8 cellular contexts compared by ENCODE assay signal in the genomic region with DNA sequence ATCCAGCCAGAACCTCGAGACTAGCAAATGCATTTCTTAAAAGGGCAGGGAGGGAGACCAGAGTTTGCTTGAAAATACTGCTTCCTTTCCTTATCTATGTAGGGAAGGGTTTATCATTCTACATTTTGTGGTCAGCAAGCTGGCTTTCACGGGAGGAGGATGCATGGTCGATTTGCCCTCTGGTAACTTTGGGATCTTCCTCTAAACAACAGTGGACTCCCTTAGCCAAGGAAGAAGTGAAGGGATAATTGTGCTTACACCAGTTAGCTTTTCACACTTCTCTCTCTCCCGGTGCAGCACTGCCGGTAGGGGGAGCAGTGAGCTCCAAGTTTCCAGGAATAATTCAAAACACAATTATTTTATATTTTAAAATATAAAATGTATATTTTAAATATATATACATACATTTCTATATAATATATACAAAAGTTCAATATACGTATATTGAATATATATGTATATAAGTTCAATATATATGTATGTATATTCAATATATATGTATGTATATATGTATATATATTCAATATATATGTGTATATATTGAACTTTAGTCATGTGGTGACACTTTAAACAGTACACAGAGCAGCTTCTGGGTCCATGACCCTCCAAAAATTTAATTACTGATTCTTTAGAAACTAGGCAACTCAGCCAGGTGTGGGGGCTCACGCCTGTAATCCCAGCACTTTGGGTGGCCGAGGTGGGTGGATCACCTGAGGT. TPM values are rescaled to one million over a fixed set of nuclear protein-coding genes. Genes with fewer than 3 reads are reported as not detected.
DNase-seq lines count a peak whose midpoint lies in the region; ATAC-seq and TF ChIP-seq lines count a peak whose summit lies in the region.

No MANE protein-coding gene starts in this region.

- POLR2A ChIA-PET in activated CD8-positive, alpha-beta T cell treated with anti-CD3 and anti-CD28 coated beads for 36 hours (lab: Charles Lee), result interaction anchor here (0.6 to 1.5 kb wide), 5 partner anchors 10 to 125 kb away, joined by 3 to 6 read pairs (median 4); a partner anchor contains a TSS

- CTCF ChIA-PET in activated CD8-positive, alpha-beta T cell treated with anti-CD3 and anti-CD28 coated beads for 36 hours (lab: Charles Lee), result interaction anchor here (0.7 to 3.2 kb wide), 35 partner anchors 8 to 353 kb away, joined by 3 to 30 read pairs (median 4); a partner anchor contains a TSS

- H3K27me3 ChIP-seq in lung (ENCODE audit: control insufficient read depth, insufficient read depth), result no peaks in the 10 kb centered on the region

- peak; percentile 22 for ATAC-seq in activated CD8-positive, alpha-beta T cell treated with anti-CD3 and anti-CD28 coated beads for 36 hours
- ATAC-seq in effector memory CD8-positive, alpha-beta T cell (replicated peaks), result peak; percentile 40
- ATAC-seq in lung (ENCODE audit: insufficient read depth, low FRiP score), result no peak
- no peak for ATAC-seq in HG02588 (IDR thresholded peaks at IDR 0.05; ENCODE audit: unreplicated experiment)
- ATAC-seq in HG03045 (IDR thresholded peaks at IDR 0.05; ENCODE audit: unreplicated experiment), result no peak

- H3K9me3 Mint-ChIP-seq in activated CD8-positive, alpha-beta T cell treated with anti-CD3 and anti-CD28 coated beads for 36 hours, result no peaks in the 10 kb centered on the region
- H3K9me3 Mint-ChIP-seq in effector memory CD8-positive, alpha-beta T cell, result no peaks in the 10 kb centered on the region

- peak overlapping the region; percentile 91 to 96 for H3K27ac ChIP-seq in lung (ENCODE audit: low read depth in 1 of 2, low read length in 1 of 2)

- peak; percentile 79 for TF ChIP-seq CTCF in activated CD8-positive, alpha-beta T cell treated with anti-CD3 and anti-CD28 coated beads for 36 hours (IDR thresholded peaks at IDR 0.05)
- TF ChIP-seq CTCF in lung (IDR thresholded peaks at IDR 0.05; ENCODE audit: control extremely low read depth, extremely low read depth), result peak; percentile 45

- peaks cover 19% of the 10 kb centered on the region for H3K36me3 Mint-ChIP-seq in activated CD8-positive, alpha-beta T cell treated with anti-CD3 and anti-CD28 coated beads for 36 hours (ENCODE audit: low read depth)
- peaks cover 29% of the 10 kb centered on the region for H3K36me3 Mint-ChIP-seq in effector memory CD8-positive, alpha-beta T cell (ENCODE audit: insufficient read depth)

- peak overlapping the region; percentile 59 for H3K4me3 Mint-ChIP-seq in activated CD8-positive, alpha-beta T cell treated with anti-CD3 and anti-CD28 coated beads for 36 hours
- H3K4me3 Mint-ChIP-seq in effector memory CD8-positive, alpha-beta T cell, result peak overlapping the region; percentile 70 to 78

- intact Hi-C loops in activated CD8-positive, alpha-beta T cell treated with anti-CD3 and anti-CD28 coated beads for 36 hours (cut with micrococcal nuclease), result no loop called here

- DNase-seq in EH (ENCODE audit: low read depth) (peak; percentile 60), MV-4-11 (lab: John Stamatoyannopoulos, UW) (peak; percentile 12), lung (ENCODE audit: low spot score) (peak; percentile 59)
- DNase-seq in activated CD8-positive, alpha-beta T cell treated with anti-CD3 and anti-CD28 coated beads for 36 hours, result peak; percentile 71
- peak; percentile 31 to 42 (median 33) for DNase-seq in effector memory CD8-positive, alpha-beta T cell
- peak in 2 of 3 experiments; percentile 24 to 46 for DNase-seq in stimulated activated CD4-positive, alpha-beta T cell treated with anti-CD3 and anti-CD28 coated beads, TNF-alpha, amount 100 ng/mL, for 24 hours (ENCODE audit: low read depth in 3 of 3)

- H3K4me1 ChIP-seq in lung (ENCODE audit: control insufficient read depth in 2 of 2, insufficient read depth in 2 of 2, low read length in 2 of 2), result peaks cover 10 to 11% of the 10 kb centered on the region in 2 donors

- peaks cover 23% of the 10 kb centered on the region for H3K4me1 Mint-ChIP-seq in activated CD8-positive, alpha-beta T cell treated with anti-CD3 and anti-CD28 coated beads for 36 hours (ENCODE audit: low read depth)
- H3K4me1 Mint-ChIP-seq in effector memory CD8-positive, alpha-beta T cell (ENCODE audit: low read depth in 2 of 2), result peaks cover 3 to 4% of the 10 kb centered on the region in 2 donors

- peaks cover 4 to 12% of the 10 kb centered on the region in 2 donors for H3K36me3 ChIP-seq in lung (ENCODE audit: control insufficient read depth in 2 of 2, insufficient read depth in 2 of 2, low read length in 2 of 2)

- 32 to 37% methylated on average over 8 of the region's 8 CpGs for WGBS in lung, 2 donors

- H3K9me3 ChIP-seq in lung (ENCODE audit: control insufficient read depth in 2 of 2, insufficient read depth in 1 of 2, low read length in 1 of 2), result no peaks in the 10 kb centered on the region

- H3K27me3 Mint-ChIP-seq in activated CD8-positive, alpha-beta T cell treated with anti-CD3 and anti-CD28 coated beads for 36 hours, result no peaks in the 10 kb centered on the region
- H3K27me3 Mint-ChIP-seq in effector memory CD8-positive, alpha-beta T cell, result no peaks in the 10 kb centered on the region

- H3K27ac Mint-ChIP-seq in activated CD8-positive, alpha-beta T cell treated with anti-CD3 and anti-CD28 coated beads for 36 hours, result peak overlapping the region; percentile 55
- H3K27ac Mint-ChIP-seq in effector memory CD8-positive, alpha-beta T cell, result peak overlapping the region in 1 of 2 donors; percentile 65

- no peak overlapping the region for H3K4me3 ChIP-seq in lung

RNA-seq across cellular contexts. Expression of a gene that starts 4.5 kb away (rescaled TPM):
- total RNA-seq in activated CD8-positive, alpha-beta T cell treated with anti-CD3 and anti-CD28 coated beads for 36 hours, result 10 to 100 TPM in 1 of 2 experiments, 1 to 10 TPM in 1; 8.7 to 11.2 TPM
- total RNA-seq in lung, result 10 to 100 TPM; 22.0 to 24.5 TPM
- 10 to 100 TPM in 1 of 2 donors, 1 to 10 TPM in 1; 2.9 to 14.5 TPM for polyA plus RNA-seq in lung

RNA-seq across cellular contexts. Expression of a gene that starts 14.5 kb away (rescaled TPM):
- total RNA-seq in activated CD8-positive, alpha-beta T cell treated with anti-CD3 and anti-CD28 coated beads for 36 hours, result 10 to 100 TPM; 86.4 to 93.3 TPM
- total RNA-seq in lung, result 10 to 100 TPM; 17.2 to 17.8 TPM
- polyA plus RNA-seq in lung, result 10 to 100 TPM; 11.8 to 12.5 TPM

RNA-seq across cellular contexts. Expression of a gene that starts 18.7 kb away (rescaled TPM):
- 10 to 100 TPM; 35.6 to 37.8 TPM for total RNA-seq in activated CD8-positive, alpha-beta T cell treated with anti-CD3 and anti-CD28 coated beads for 36 hours
- 10 to 100 TPM; 10.7 to 18.2 TPM for total RNA-seq in lung
- 10 to 100 TPM; 20.0 to 42.5 TPM for polyA plus RNA-seq in lung

RNA-seq across cellular contexts. Expression of a gene that starts 59.6 kb away (rescaled TPM):
- 10 to 100 TPM in 1 of 2 experiments, 1 to 10 TPM in 1; 7.4 to 10.0 TPM for total RNA-seq in activated CD8-positive, alpha-beta T cell treated with anti-CD3 and anti-CD28 coated beads for 36 hours
- total RNA-seq in lung, result 10 to 100 TPM in 1 of 2 donors, 1 to 10 TPM in 1; 8.8 to 17.9 TPM
- polyA plus RNA-seq in lung, result 1 to 10 TPM; 6.5 to 7.2 TPM

Comparison
In these comparisons a context has a peak if more than half of its experiments do, and no peak if none do; other contexts are left out.
1. DNase-seq: peak in every context shown above with its lines; median percentile 71 in activated CD8-positive, alpha-beta T cell treated with anti-CD3 and anti-CD28 coated beads for 36 hours; 60 in EH; 59 in lung; 35 in stimulated activated CD4-positive, alpha-beta T cell treated with anti-CD3 and anti-CD28 coated beads, TNF-alpha, amount 100 ng/mL, for 24 hours; 33 in effector memory CD8-positive, alpha-beta T cell; 12 in MV-4-11.
2. ATAC-seq: peak in activated CD8-positive, alpha-beta T cell treated with anti-CD3 and anti-CD28 coated beads for 36 hours (single experiment) and effector memory CD8-positive, alpha-beta T cell (single experiment); none in lung (single experiment), HG02588 (single experiment) and HG03045 (single experiment).
3. RNA of a gene that starts 14.5 kb away (total RNA-seq): 86.4 to 93.3 TPM in activated CD8-positive, alpha-beta T cell treated with anti-CD3 and anti-CD28 coated beads for 36 hours; 17.2 to 17.8 TPM in lung; every median in the first group is over 4 times any median in the second.